In the genomic region with DNA sequence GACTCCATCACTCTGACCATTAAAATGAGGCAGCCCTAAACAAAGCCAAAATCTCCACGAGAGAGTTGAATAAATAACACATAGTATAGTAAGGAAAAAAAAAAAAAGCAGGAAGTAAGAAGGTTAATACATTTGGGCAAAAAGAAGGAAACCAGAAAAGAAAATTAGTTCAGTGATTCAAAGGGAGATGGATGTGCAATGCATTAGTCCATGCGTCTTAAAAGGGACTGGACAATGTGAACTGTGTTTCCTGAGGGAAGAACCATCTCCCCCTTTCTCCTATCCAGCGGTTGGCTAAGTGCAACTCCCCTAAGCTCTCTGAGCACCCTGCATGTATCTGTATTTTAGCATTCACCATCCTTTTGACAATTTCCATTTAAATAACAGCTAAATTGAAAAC, we compare ENCODE assay signal across 8 cellular contexts. TPM values are rescaled to one million over a fixed set of nuclear protein-coding genes. Genes with fewer than 3 reads are reported as not detected.
A peak's percentile ranks its signal among the peaks of the same experiment; 100 is the strongest.
DNase-seq lines count a peak whose midpoint lies in the region; FAIRE-seq and TF ChIP-seq lines count a peak whose summit lies in the region.

No MANE protein-coding gene starts in this region.

- no peak for FAIRE-seq in frontal cortex (lab: Jason Lieb, UNC)

- H3K4me1 Mint-ChIP-seq in HFFc6 (ENCODE audit: low read depth): peaks cover 30% of the 10 kb centered on the region
- peaks cover 23% of the 10 kb centered on the region for H3K4me1 Mint-ChIP-seq in mesothelial cell of epicardium

- DNase-seq in HFFc6 (peak; percentile 4), astrocyte of the spinal cord (ENCODE audit: low read depth, low spot score) (no peak), mesothelial cell of epicardium (ENCODE audit: low spot score in 2 of 2, unreplicated experiment in 2 of 2) (no peak), NOMO-1 treated with DMSO at 0.1 percent for 48 hours (lab: John Stamatoyannopoulos, UW; ENCODE audit: unreplicated experiment) (no peak), HUDEP-2 (lab: John Stamatoyannopoulos, UW; ENCODE audit: unreplicated experiment in 76 of 76) (no peak), DMS79 treated with DMSO at 0.1 percent for 48 hours (lab: John Stamatoyannopoulos, UW) (no peak), frontal cortex (ENCODE audit: low spot score in 2 of 2) (no peak)

- H3K4me3 Mint-ChIP-seq in HFFc6 (peak overlapping the region; percentile 95), mesothelial cell of epicardium (peak overlapping the region; percentile 97)

- H3K27me3 Mint-ChIP-seq in HFFc6 (ENCODE audit: insufficient read depth): peaks cover 4% of the 10 kb centered on the region; the same call in 1 of the 2 replicates
- H3K27me3 Mint-ChIP-seq in mesothelial cell of epicardium (ENCODE audit: low read depth): no peaks in the 10 kb centered on the region

- peak overlapping the region; percentile 91 for H3K4me3 ChIP-seq in astrocyte of the spinal cord (ENCODE audit: low read depth, low read length)

- H3K36me3 Mint-ChIP-seq in HFFc6 (ENCODE audit: low read depth) (peaks cover 5% of the 10 kb centered on the region), mesothelial cell of epicardium (peaks cover 17% of the 10 kb centered on the region)

- TF ChIP-seq CTCF in 22Rv1 (IDR thresholded peaks at IDR 0.05) (no peak), HFFc6 (IDR thresholded peaks at IDR 0.05) (no peak), astrocyte of the spinal cord (IDR thresholded peaks at IDR 0.05; ENCODE audit: low read depth, low read length) (no peak), mesothelial cell of epicardium (IDR thresholded peaks at IDR 0.05; ENCODE audit: unreplicated experiment) (no peak)

- in situ Hi-C loops in astrocyte of the spinal cord (cut with HindIII; ENCODE audit: low sequenced_read_pairs): no loop called here

- H3K9me3 Mint-ChIP-seq in HFFc6 (no peaks in the 10 kb centered on the region), mesothelial cell of epicardium (no peaks in the 10 kb centered on the region)

- H3K27ac ChIP-seq in 22Rv1: 0 out of 2 replicates have a peak overlapping the region, but pooled peaks have one; percentile 68

- H3K27ac Mint-ChIP-seq in HFFc6 (peak overlapping the region; percentile 93), mesothelial cell of epicardium (peak overlapping the region; percentile 100)

RNA-seq across cellular contexts. Expression of a gene that starts 1.4 kb away (rescaled TPM):
- total RNA-seq in HFFc6 (2021; fragmentation: NEBNext Ultra II Directional; extraction: Animal tissue kit (Norgen Biotek cat#: 25700)): 10 to 100 TPM; 12.5 to 15.1 (median 13.7) TPM
- total RNA-seq in mesothelial cell of epicardium: 28.9 to 35.5 TPM (median 34.0 TPM) in 3 replicates
- total RNA-seq in frontal cortex: 38.7 TPM

RNA-seq across cellular contexts. Expression of a gene that starts 1.5 kb away (rescaled TPM):
- total RNA-seq in HFFc6 (2021; fragmentation: NEBNext Ultra II Directional; extraction: Animal tissue kit (Norgen Biotek cat#: 25700)): 10 to 100 TPM; 20.2 to 25.6 (median 24.6) TPM
- total RNA-seq in mesothelial cell of epicardium (24.7 to 29.7 TPM (median 26.9 TPM) in 3 replicates), frontal cortex (31.4 TPM)
